Comparison of ENCODE assay signal across 33 cellular contexts in genomic region chr5:174376056-174376455, GRCh38.
"Had no signal": no experiment of that assay in that cellular context is flagged by ENCODE, and none has a peak within 500 bp of the region (broad histone marks: within the 10 kb centered on the region; RNA-seq: fewer than 3 reads in every experiment).

No MANE protein-coding gene starts in this region.

- H3K27me3 Mint-ChIP-seq: activated B cell treated with CpG ODN at 0.5 μM for 24 hours; activated naive CD4-positive, alpha-beta T cell treated with anti-CD3 and anti-CD28 coated beads, Interleukin-2, amount 50 U/mL, for 24 hours; effector memory CD8-positive, alpha-beta T cell had no signal

- H3K9me3 Mint-ChIP-seq: activated naive CD4-positive, alpha-beta T cell treated with anti-CD3 and anti-CD28 coated beads, Interleukin-2, amount 50 U/mL, for 24 hours; activated naive CD8-positive, alpha-beta T cell treated with anti-CD3 and anti-CD28 coated beads for 36 hours; activated T-cell treated with anti-CD3 and anti-CD28 coated beads, Interleukin-2, amount 50 U/mL, for 4 hours; activated T-helper 17 cell treated with anti-CD3 and anti-CD28 coated beads, Interleukin-2, amount 50 U/mL, for 72 hours; T-helper 1 cell treated with Interleukin-12 subunit alpha and Interleukin-12 subunit beta and Interleukin-4 antibody, amounts not matched to agents 30 μg/mL and 1 μg/mL, for 36 hours had no signal

- ATAC-seq: activated CD4-positive, CD25-positive, alpha-beta regulatory T cell treated with anti-CD3 and anti-CD28 coated beads, Interleukin-2, amount 50 U/mL, for 24 hours; activated CD8-positive, alpha-beta T cell treated with anti-CD3 and anti-CD28 coated beads for 36 hours; activated naive CD8-positive, alpha-beta T cell treated with anti-CD3 and anti-CD28 coated beads, Interleukin-2, amount 50 U/mL, for 24 hours; activated T-cell treated with anti-CD3 and anti-CD28 coated beads, Interleukin-2, amount 50 U/mL, for 4 hours; activated T-helper 17 cell treated with anti-CD3 and anti-CD28 coated beads, Interleukin-2, amount 50 U/mL, for 72 hours; effector memory CD8-positive, alpha-beta T cell; foreskin keratinocyte; gastrocnemius medialis; heart left ventricle; T-cell had no signal

- H3K4me1 Mint-ChIP-seq: activated naive CD4-positive, alpha-beta T cell treated with anti-CD3 and anti-CD28 coated beads, Interleukin-2, amount 50 U/mL, for 24 hours; activated naive CD8-positive, alpha-beta T cell treated with anti-CD3 and anti-CD28 coated beads for 36 hours; activated naive CD8-positive, alpha-beta T cell treated with anti-CD3 and anti-CD28 coated beads, Interleukin-2, amount 50 U/mL, for 24 hours; activated T-helper 17 cell treated with anti-CD3 and anti-CD28 coated beads, Interleukin-2, amount 50 U/mL, for 72 hours; T-cell had no signal

- H3K36me3 Mint-ChIP-seq: activated naive CD4-positive, alpha-beta T cell treated with anti-CD3 and anti-CD28 coated beads, Interleukin-2, amount 50 U/mL, for 24 hours; activated naive CD8-positive, alpha-beta T cell treated with anti-CD3 and anti-CD28 coated beads for 36 hours; T-cell had no signal

- H3K36me3 ChIP-seq: adrenal gland, brain microvascular endothelial cell, esophagus muscularis mucosa, gastrocnemius medialis, heart left ventricle, WERI-Rb-1 had no signal

- H3K27me3 ChIP-seq: adrenal gland, brain microvascular endothelial cell, esophagus muscularis mucosa, foreskin keratinocyte, gastrocnemius medialis, heart left ventricle had no signal

- H3K4me1 ChIP-seq: adrenal gland, esophagus muscularis mucosa, gastrocnemius medialis, heart left ventricle had no signal

- H3K4me3 ChIP-seq: adrenal gland, esophagus muscularis mucosa, gastrocnemius medialis, heart left ventricle had no signal

- H3K27ac Mint-ChIP-seq: activated B cell treated with CpG ODN at 0.5 μM for 24 hours; activated CD8-positive, alpha-beta T cell treated with anti-CD3 and anti-CD28 coated beads for 36 hours; activated naive CD4-positive, alpha-beta T cell treated with anti-CD3 and anti-CD28 coated beads for 36 hours; activated naive CD4-positive, alpha-beta T cell treated with anti-CD3 and anti-CD28 coated beads, Interleukin-2, amount 50 U/mL, for 24 hours; activated naive CD8-positive, alpha-beta T cell treated with anti-CD3 and anti-CD28 coated beads for 36 hours; activated naive CD8-positive, alpha-beta T cell treated with anti-CD3 and anti-CD28 coated beads, Interleukin-2, amount 50 U/mL, for 24 hours; activated T-helper 17 cell treated with anti-CD3 and anti-CD28 coated beads, Interleukin-2, amount 50 U/mL, for 72 hours; effector memory CD8-positive, alpha-beta T cell; T-cell; T-helper 1 cell treated with Interleukin-12 subunit alpha and Interleukin-12 subunit beta and Interleukin-4 antibody, amounts not matched to agents 30 μg/mL and 1 μg/mL, for 36 hours had no signal

- H3K4me3 Mint-ChIP-seq: activated B cell treated with CpG ODN at 0.5 μM for 24 hours; activated CD8-positive, alpha-beta T cell treated with anti-CD3 and anti-CD28 coated beads for 36 hours; activated naive CD4-positive, alpha-beta T cell treated with anti-CD3 and anti-CD28 coated beads for 36 hours; activated naive CD4-positive, alpha-beta T cell treated with anti-CD3 and anti-CD28 coated beads, Interleukin-2, amount 50 U/mL, for 24 hours; activated naive CD8-positive, alpha-beta T cell treated with anti-CD3 and anti-CD28 coated beads for 36 hours; activated naive CD8-positive, alpha-beta T cell treated with anti-CD3 and anti-CD28 coated beads, Interleukin-2, amount 50 U/mL, for 24 hours; activated T-cell treated with anti-CD3 and anti-CD28 coated beads, Interleukin-2, amount 50 U/mL, for 4 hours; activated T-helper 17 cell treated with anti-CD3 and anti-CD28 coated beads, Interleukin-2, amount 50 U/mL, for 72 hours; effector memory CD8-positive, alpha-beta T cell; T-cell; T-helper 1 cell treated with Interleukin-12 subunit alpha and Interleukin-12 subunit beta and Interleukin-4 antibody, amounts not matched to agents 30 μg/mL and 1 μg/mL, for 36 hours had no signal

- H3K9me3 ChIP-seq: adrenal gland, gastrocnemius medialis had no signal

- DNase-seq: activated B cell treated with CpG ODN at 0.5 μM for 24 hours; activated CD4-positive, alpha-beta T cell treated with anti-CD3 and anti-CD28 coated beads for 48 hours; activated CD4-positive, alpha-beta T cell treated with anti-CD3 and anti-CD28 coated beads, Interleukin-2, amount 50 U/mL, for 1 hour; activated CD4-positive, alpha-beta T cell treated with anti-CD3 and anti-CD28 coated beads, Interleukin-2, amount 50 U/mL, for 48 hours; activated CD8-positive, alpha-beta memory T cell treated with anti-CD3 and anti-CD28 coated beads for 24 hours; activated CD8-positive, alpha-beta T cell treated with anti-CD3 and anti-CD28 coated beads for 36 hours; activated effector memory CD4-positive, alpha-beta T cell treated with anti-CD3 and anti-CD28 coated beads, Interleukin-2, amount 50 U/mL, for 16 hours; activated naive CD4-positive, alpha-beta T cell treated with anti-CD3 and anti-CD28 coated beads for 36 hours; activated naive CD8-positive, alpha-beta T cell treated with anti-CD3 and anti-CD28 coated beads for 36 hours; activated naive CD8-positive, alpha-beta T cell treated with anti-CD3 and anti-CD28 coated beads, Interleukin-2, amount 50 U/mL, for 24 hours; activated T-cell treated with anti-CD3 and anti-CD28 coated beads, Interleukin-2, amount 50 U/mL, for 4 hours; adrenal gland; amygdala; aorta; brain microvascular endothelial cell; caudate nucleus; cortex of kidney; dermis blood vessel endothelial cell; effector CD4-positive, alpha-beta T cell; effector memory CD8-positive, alpha-beta T cell; erythroblast; foreskin keratinocyte; gastrocnemius medialis; glutamatergic neuron; heart left ventricle; T-cell; T1000; WERI-Rb-1 had no signal

- H3K27ac ChIP-seq: adrenal gland, brain microvascular endothelial cell, esophagus muscularis mucosa, foreskin keratinocyte, gastrocnemius medialis, heart left ventricle, WERI-Rb-1 had no signal
